42 cellular contexts compared by ENCODE assay signal in the genomic region with DNA sequence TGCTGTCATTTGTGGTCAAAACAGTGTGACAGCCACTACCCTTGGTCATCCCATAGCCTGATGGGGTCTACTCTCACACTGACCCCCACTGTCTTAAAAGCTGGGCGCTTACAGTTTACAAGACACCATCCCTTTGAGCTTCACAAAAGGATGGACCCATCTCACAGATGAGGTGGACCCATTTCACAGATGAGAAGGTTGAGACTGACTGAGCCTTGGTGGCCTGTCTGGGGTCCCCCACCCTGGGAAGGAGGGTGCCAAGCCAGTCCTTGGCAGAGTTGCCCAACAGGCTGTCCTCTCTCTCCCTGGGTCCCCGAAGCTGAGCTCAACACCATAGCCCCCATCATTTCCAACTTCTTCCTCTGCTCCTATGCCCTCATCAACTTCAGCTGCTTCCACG. TPM values are rescaled to one million over a fixed set of nuclear protein-coding genes. Genes with fewer than 3 reads are reported as not detected.
DNase-seq lines count a peak whose midpoint lies in the region; ATAC-seq, FAIRE-seq and TF ChIP-seq lines count a peak whose summit lies in the region.
"Had no signal": no experiment of that assay in that cellular context is flagged by ENCODE, and none has a peak within 500 bp of the region (broad histone marks: within the 10 kb centered on the region; RNA-seq: fewer than 3 reads in every experiment).

No MANE protein-coding gene starts in this region.

- no peaks in the 10 kb centered on the region for H3K9me1 ChIP-seq in K562 (ENCODE audit: control insufficient read depth, insufficient read depth, low read length)

- in situ Hi-C loops in HepG2 (cut with HindIII; ENCODE audit: extremely low pct_ligation_motif_present, low pct_unique_long_range_greater_than_20kb) (no loop called here), K562 (cut with MboI) (no loop called here), gastrocnemius medialis (cut with MboI; ENCODE audit: low sequenced_read_pairs in 4 of 4) (no loop called here)

- H3K4me2 ChIP-seq in HepG2 (ENCODE audit: low read depth, low read length) (no peak overlapping the region), K562 (ENCODE audit: insufficient read depth, low read length) (no peak overlapping the region), osteoblast (ENCODE audit: insufficient read depth, low read length) (no peak overlapping the region)
- H3K4me2 ChIP-seq: A549; BLaER1; BLaER1 treated with 17β-estradiol and CSF1 and Interleukin-3, amounts not matched to agents 10 nM and 100 nM had no signal

- no peak for TF ChIP-seq CTCF in HepG2 (CRISPR knock-in tag; IDR thresholded peaks at IDR 0.05)
- no peak for TF ChIP-seq CTCF in right lobe of liver (IDR thresholded peaks at IDR 0.05)
- TF ChIP-seq CTCF in K562 (IDR thresholded peaks at IDR 0.05 in 2 of 3, conservative IDR thresholded peaks at IDR 0.05 in 1 of 3; ENCODE audit: insufficient read depth in 2 of 3, low read depth in 1 of 3, low read length in 3 of 3): no peak
- TF ChIP-seq CTCF in osteoblast (IDR thresholded peaks at IDR 0.05; ENCODE audit: extremely low read depth, low read depth, low read length): no peak
- TF ChIP-seq CTCF in GM10266 (IDR thresholded peaks at IDR 0.05; ENCODE audit: control insufficient read depth, insufficient read depth, low read depth, missing control alignments): no peak
- no peak for TF ChIP-seq CTCF in gastrocnemius medialis (IDR thresholded peaks at IDR 0.05 in 4 of 5, conservative IDR thresholded peaks at IDR 0.05 in 1 of 5)

- H3K27ac ChIP-seq in HepG2 (ENCODE audit: extremely low read length, insufficient read depth, low read length) (no peak overlapping the region), right lobe of liver (no peak overlapping the region), K562 (ENCODE audit: extremely low read depth, low read depth, low read length) (no peak overlapping the region), osteoblast (ENCODE audit: low read depth, low read length) (no peak overlapping the region), gastrocnemius medialis (no peak overlapping the region)
- H3K27ac ChIP-seq: 22Rv1; A549; BLaER1; BLaER1 treated with 17β-estradiol and CSF1 and Interleukin-3, amounts not matched to agents 10 nM and 100 nM; C4-2B had no signal

- H3K27ac Mint-ChIP-seq in stimulated activated naive B cell treated with anti-CD40 and anti-IgM and Interleukin-4, amounts not matched to agents 10 μg/mL and 1 μg/mL and 100 μg/mL, for 72 hours: peak overlapping the region; percentile 63
- H3K27ac Mint-ChIP-seq: B cell; CD4-positive, alpha-beta T cell; CD4-positive, CD25-positive, alpha-beta regulatory T cell; CD8-positive, alpha-beta T cell had no signal

- intact Hi-C loops in HepG2 (cut with micrococcal nuclease; ENCODE audit: unreplicated experiment) (no loop called here), right lobe of liver (cut with DNase I) (no loop called here), K562 (cut with micrococcal nuclease) (no loop called here), gastrocnemius medialis (cut with DNase I; ENCODE audit: low total_unique reads) (no loop called here)

- H3K4me3 ChIP-seq in HepG2 (replicated peaks in 1 of 3; ENCODE audit: insufficient read depth in 1 of 3, low read depth in 2 of 3, low read length in 3 of 3) (no peak overlapping the region), right lobe of liver (no peak overlapping the region), K562 (no peak overlapping the region), osteoblast (ENCODE audit: insufficient read depth, low read length) (no peak overlapping the region), gastrocnemius medialis (no peak overlapping the region)
- H3K4me3 ChIP-seq: A549; BLaER1; BLaER1 treated with 17β-estradiol and CSF1 and Interleukin-3, amounts not matched to agents 10 nM and 100 nM had no signal

- CTCF ChIA-PET in HepG2 (lab: Yijun Ruan, JAX; ENCODE audit: low intra/inter-chr PET ratio, low total read pairs): no interaction called here
- CTCF ChIA-PET in K562 (lab: Yijun Ruan, JAX; ENCODE audit: low intra/inter-chr PET ratio): no interaction called here

- WGBS in HepG2 (ENCODE audit: low lambda C conversion rate): 41% methylated on average over 3 of the region's 3 CpGs
- WGBS in right lobe of liver (ENCODE audit: insufficient coverage, low coverage, low lambda C conversion rate, missing lambda C conversion rate): 67% methylated on average over 1 of the region's 3 CpGs
- 0% methylated on average over 3 of the region's 3 CpGs for WGBS in K562 (ENCODE audit: insufficient coverage, low coverage, missing lambda C conversion rate)

- no peak overlapping the region for H3K4me3 Mint-ChIP-seq in stimulated activated naive B cell treated with anti-CD40 and anti-IgM and Interleukin-4, amounts not matched to agents 10 μg/mL and 1 μg/mL and 100 μg/mL, for 72 hours
- H3K4me3 Mint-ChIP-seq: B cell; CD14-positive monocyte; CD4-positive, alpha-beta memory T cell; CD4-positive, alpha-beta T cell; CD4-positive, CD25-positive, alpha-beta regulatory T cell; CD8-positive, alpha-beta memory T cell; CD8-positive, alpha-beta T cell had no signal

- BruUV-seq in HepG2 (replicated peaks; lab: Mats Ljungman, UMichigan): no TSS peak
- BruUV-seq in K562 (replicated peaks; lab: Mats Ljungman, UMichigan): no TSS peak

- peaks cover 7 to 12% of the 10 kb centered on the region in 2 donors for H3K4me1 Mint-ChIP-seq in stimulated activated naive B cell treated with anti-CD40 and anti-IgM and Interleukin-4, amounts not matched to agents 10 μg/mL and 1 μg/mL and 100 μg/mL, for 72 hours
- H3K4me1 Mint-ChIP-seq: B cell; CD14-positive monocyte; CD4-positive, alpha-beta memory T cell; CD4-positive, CD25-positive, alpha-beta regulatory T cell; CD8-positive, alpha-beta memory T cell had no signal

- TF ChIP-seq EP300 in HepG2 (IDR thresholded peaks at IDR 0.05; ENCODE audit: low read depth in 2 of 2, low read length in 2 of 2): no peak
- no peak for TF ChIP-seq EP300 in HepG2 (CRISPR knock-in tag; IDR thresholded peaks at IDR 0.05; ENCODE audit: borderline replicate concordance)
- no peak for TF ChIP-seq EP300 in K562 (IDR thresholded peaks at IDR 0.05; ENCODE audit: low read length)

- H2AFZ ChIP-seq in HepG2 (ENCODE audit: low read length) (no peak overlapping the region), K562 (ENCODE audit: low read depth, low read length) (no peak overlapping the region), osteoblast (ENCODE audit: low read length) (no peak overlapping the region)

- H3K4me1 ChIP-seq in HepG2 (ENCODE audit: insufficient read depth, low read length): no peaks in the 10 kb centered on the region; the same call in 1 of the 2 replicates
- H3K4me1 ChIP-seq in right lobe of liver: no peaks in the 10 kb centered on the region
- H3K4me1 ChIP-seq in K562 (replicated peaks in 1 of 2; ENCODE audit: control insufficient read depth in 2 of 2, insufficient read depth in 2 of 2, low read length in 2 of 2): peaks cover 0 to 17% of the 10 kb centered on the region in 2 experiments; a peak in 2 of 5 replicates
- H3K4me1 ChIP-seq in osteoblast (ENCODE audit: insufficient read depth, low read length): no peaks in the 10 kb centered on the region
- no peaks in the 10 kb centered on the region for H3K4me1 ChIP-seq in gastrocnemius medialis
- H3K4me1 ChIP-seq: A549; BE2C; BLaER1; BLaER1 treated with 17β-estradiol and CSF1 and Interleukin-3, amounts not matched to agents 10 nM and 100 nM; Caco-2 had no signal

- H4K20me1 ChIP-seq in HepG2 (ENCODE audit: insufficient read depth, low read length): no peaks in the 10 kb centered on the region
- no peaks in the 10 kb centered on the region; the same call in 1 of the 2 replicates for H4K20me1 ChIP-seq in K562 (replicated peaks; ENCODE audit: control insufficient read depth, insufficient read depth, low read length)
- no peaks in the 10 kb centered on the region for H4K20me1 ChIP-seq in osteoblast (ENCODE audit: insufficient read depth, low read length)
- H4K20me1 ChIP-seq: BLaER1; BLaER1 treated with 17β-estradiol and CSF1 and Interleukin-3, amounts not matched to agents 10 nM and 100 nM had no signal

- H3K27me3 ChIP-seq in HepG2 (ENCODE audit: control insufficient read depth in 1 of 2, insufficient read depth in 2 of 2, low read length in 2 of 2): no peaks in the 10 kb centered on the region; a peak in 1 of 5 replicates
- no peaks in the 10 kb centered on the region for H3K27me3 ChIP-seq in right lobe of liver
- peaks cover 12 to 38% of the 10 kb centered on the region in 2 experiments; a peak in 4 of 5 replicates for H3K27me3 ChIP-seq in K562 (ENCODE audit: control insufficient read depth in 2 of 2, insufficient read depth in 2 of 2, low read length in 2 of 2)
- H3K27me3 ChIP-seq in osteoblast (ENCODE audit: insufficient read depth, low read length): no peaks in the 10 kb centered on the region
- H3K27me3 ChIP-seq in gastrocnemius medialis: no peaks in the 10 kb centered on the region
- H3K27me3 ChIP-seq: BE2C; BLaER1; BLaER1 treated with 17β-estradiol and CSF1 and Interleukin-3, amounts not matched to agents 10 nM and 100 nM had no signal

- no peak for TF ChIP-seq POLR2A in HepG2 (IDR thresholded peaks at IDR 0.05; ENCODE audit: insufficient read depth in 1 of 2, low read depth in 2 of 2, low read length in 2 of 2)
- no peak for TF ChIP-seq POLR2A in right lobe of liver (IDR thresholded peaks at IDR 0.05)
- no peak for TF ChIP-seq POLR2A in K562 (conservative IDR thresholded peaks at IDR 0.05)
- TF ChIP-seq POLR2A in gastrocnemius medialis (IDR thresholded peaks at IDR 0.05): no peak

- no peaks in the 10 kb centered on the region for H3K9me3 Mint-ChIP-seq in stimulated activated naive B cell treated with anti-CD40 and anti-IgM and Interleukin-4, amounts not matched to agents 10 μg/mL and 1 μg/mL and 100 μg/mL, for 72 hours
- H3K9me3 Mint-ChIP-seq: CD14-positive monocyte; CD4-positive, alpha-beta memory T cell; CD4-positive, alpha-beta T cell; CD4-positive, CD25-positive, alpha-beta regulatory T cell; CD8-positive, alpha-beta memory T cell; CD8-positive, alpha-beta T cell had no signal

- POLR2A ChIA-PET in HepG2 (lab: Yijun Ruan, JAX) (interaction anchor here (1.4 kb wide), 1 partner anchor 49 kb away, joined by 6 read pairs; a partner anchor contains a TSS), K562 (lab: Yijun Ruan, JAX) (interaction anchor here (0.7 kb wide), 1 partner anchor 49 kb away, joined by 3 read pairs; no protein-coding TSS in a partner anchor)

- H3K36me3 Mint-ChIP-seq in stimulated activated naive B cell treated with anti-CD40 and anti-IgM and Interleukin-4, amounts not matched to agents 10 μg/mL and 1 μg/mL and 100 μg/mL, for 72 hours: no peaks in the 10 kb centered on the region
- H3K36me3 Mint-ChIP-seq: CD14-positive monocyte; CD4-positive, alpha-beta memory T cell; CD4-positive, CD25-positive, alpha-beta regulatory T cell; CD8-positive, alpha-beta memory T cell; CD8-positive, alpha-beta T cell had no signal

- H3K9me3 ChIP-seq in HepG2 (ENCODE audit: low read length) (no peaks in the 10 kb centered on the region), right lobe of liver (no peaks in the 10 kb centered on the region), K562 (replicated peaks; ENCODE audit: control insufficient read depth, insufficient read depth, low read depth, low read length) (no peaks in the 10 kb centered on the region), osteoblast (ENCODE audit: low read depth, low read length) (no peaks in the 10 kb centered on the region), gastrocnemius medialis (no peaks in the 10 kb centered on the region)
- H3K9me3 ChIP-seq: A549; BE2C; BLaER1; BLaER1 treated with 17β-estradiol and CSF1 and Interleukin-3, amounts not matched to agents 10 nM and 100 nM; Caco-2 had no signal

- TF ChIP-seq RAD21 in HepG2 (CRISPR knock-in tag; IDR thresholded peaks at IDR 0.05) (no peak), K562 (CRISPR knock-in tag; conservative IDR thresholded peaks at IDR 0.05 in 1 of 2, IDR thresholded peaks at IDR 0.05 in 1 of 2) (no peak)

- H3K27me3 Mint-ChIP-seq in stimulated activated naive B cell treated with anti-CD40 and anti-IgM and Interleukin-4, amounts not matched to agents 10 μg/mL and 1 μg/mL and 100 μg/mL, for 72 hours: no peaks in the 10 kb centered on the region
- H3K27me3 Mint-ChIP-seq: B cell; CD4-positive, alpha-beta memory T cell; CD4-positive, alpha-beta T cell; CD4-positive, CD25-positive, alpha-beta regulatory T cell; CD8-positive, alpha-beta memory T cell had no signal

- DNase-seq in HepG2 (ENCODE audit: low spot score) (no peak), right lobe of liver (no peak), K562 (ENCODE audit: extremely low read depth in 1 of 4, low spot score in 3 of 4) (no peak), osteoblast (ENCODE audit: insufficient read length, low spot score, missing footprints) (peak; percentile 45), GM10266 (ENCODE audit: extremely low spot score) (no peak), gastrocnemius medialis (no peak)
- no peak for DNase-seq in stimulated activated naive B cell treated with anti-CD40 and anti-IgM and Interleukin-4, amounts not matched to agents 10 μg/mL and 1 μg/mL and 100 μg/mL, for 72 hours
- DNase-seq: 8988T; ACHN; AML-193; BE2C; C1 segment of cervical spinal cord; Caco-2; Calu3; CD4-positive, alpha-beta memory T cell; CD4-positive, alpha-beta T cell; CD4-positive, CD25-positive, alpha-beta regulatory T cell; CD8-positive, alpha-beta memory T cell; CD8-positive, alpha-beta T cell; COR-L47; DMS 273 treated with DMSO at 0.1 percent for 48 hours; DMS153; DMS53; DMS79; DMS79 treated with DMSO at 0.1 percent for 48 hours; DND-41; EL had no signal

- no peaks in the 10 kb centered on the region for H3K79me2 ChIP-seq in HepG2 (ENCODE audit: insufficient read depth, low read length)
- no peaks in the 10 kb centered on the region for H3K79me2 ChIP-seq in K562 (ENCODE audit: control insufficient read depth, insufficient read depth, low read length)
- no peaks in the 10 kb centered on the region for H3K79me2 ChIP-seq in osteoblast (ENCODE audit: insufficient read depth, low read length)

- H3K9ac ChIP-seq in HepG2 (ENCODE audit: insufficient read depth, low read depth, low read length) (no peak overlapping the region), K562 (ENCODE audit: insufficient read depth in 1 of 2, low read depth in 2 of 2, low read length in 2 of 2) (no peak overlapping the region)
- H3K9ac ChIP-seq: BLaER1; BLaER1 treated with 17β-estradiol and CSF1 and Interleukin-3, amounts not matched to agents 10 nM and 100 nM had no signal

- FAIRE-seq in HepG2 (lab: Jason Lieb, UNC): no peak
- FAIRE-seq in K562 (lab: Jason Lieb, UNC): no peak
- FAIRE-seq: A204.1, A549, D721Med had no signal

- ATAC-seq in HepG2: no peak
- ATAC-seq in right lobe of liver: no peak
- ATAC-seq in K562: no peak
- no peak for ATAC-seq in stimulated activated naive B cell treated with anti-CD40 and anti-IgM and Interleukin-4, amounts not matched to agents 10 μg/mL and 1 μg/mL and 100 μg/mL, for 72 hours (replicated peaks)
- ATAC-seq in gastrocnemius medialis: no peak
- ATAC-seq in GM18867 (IDR thresholded peaks at IDR 0.05; ENCODE audit: unreplicated experiment): no peak
- ATAC-seq: A549; CD8-positive, alpha-beta T cell had no signal

- no peaks in the 10 kb centered on the region for H3K36me3 ChIP-seq in HepG2 (replicated peaks in 1 of 2; ENCODE audit: control insufficient read depth in 1 of 2, insufficient read depth in 2 of 2, low read length in 2 of 2)
- H3K36me3 ChIP-seq in right lobe of liver: no peaks in the 10 kb centered on the region
- no peaks in the 10 kb centered on the region for H3K36me3 ChIP-seq in K562 (ENCODE audit: control insufficient read depth, insufficient read depth, low read length)
- no peaks in the 10 kb centered on the region for H3K36me3 ChIP-seq in osteoblast (ENCODE audit: insufficient read depth, low read length)
- no peaks in the 10 kb centered on the region for H3K36me3 ChIP-seq in gastrocnemius medialis
- H3K36me3 ChIP-seq: BE2C; BLaER1; BLaER1 treated with 17β-estradiol and CSF1 and Interleukin-3, amounts not matched to agents 10 nM and 100 nM had no signal

RNA-seq across cellular contexts. Expression of a gene that starts 17.1 kb away (rescaled TPM):
- total RNA-seq in HepG2 (2016; rRNA removed; fragmentation: Illumina TruSeq; extraction: Trizol): not detected in 2 replicates
- 0.35 TPM in 1 of 2 replicates, not detected in the other for total RNA-seq in HepG2 (2016; cell fraction: cytosol; rRNA removed; fragmentation: Illumina TruSeq; extraction: Trizol; ENCODE audit: low read depth)
- not detected in 2 replicates for total RNA-seq in HepG2 (2016; cell fraction: insoluble cytoplasmic fraction; rRNA removed; fragmentation: Illumina TruSeq; extraction: Trizol)
- total RNA-seq in HepG2 (2016; cell fraction: membrane; rRNA removed; fragmentation: Illumina TruSeq; extraction: Trizol): 0.07 and 0.40 TPM in 2 replicates
- total RNA-seq in HepG2 (2016; cell fraction: nucleus; rRNA removed; fragmentation: Illumina TruSeq; extraction: Trizol): not detected in 2 replicates
- 5.1 and 6.2 TPM in 2 replicates for polyA plus RNA-seq in HepG2 (2011; rRNA removed)
- 1.6 and 1.7 TPM in 2 replicates for polyA plus RNA-seq in HepG2 (2011; cell fraction: cytosol; rRNA removed)
- 21.0 and 30.1 TPM in 2 replicates for polyA plus RNA-seq in HepG2 (2011; cell fraction: nucleus; rRNA removed)
- 1.9 and 3.9 TPM in 2 replicates for polyA plus RNA-seq in HepG2 (2012)
- polyA plus RNA-seq in HepG2 (2016; cell fraction: cytosol; fragmentation: Illumina TruSeq; extraction: Trizol; ENCODE audit: low read depth): not detected in 2 replicates
- polyA plus RNA-seq in HepG2 (2016; cell fraction: insoluble cytoplasmic fraction; fragmentation: Illumina TruSeq; extraction: Trizol; ENCODE audit: low read depth): not detected in 2 replicates
- not detected in 2 replicates for polyA plus RNA-seq in HepG2 (2016; cell fraction: membrane; fragmentation: Illumina TruSeq; extraction: Trizol; ENCODE audit: low read depth)
- polyA plus RNA-seq in HepG2 (2016; cell fraction: nucleus; fragmentation: Illumina TruSeq; extraction: Trizol; ENCODE audit: insufficient read depth, low read depth): not detected in 2 replicates
- polyA minus RNA-seq in HepG2 (2011; rRNA and poly(A)+ RNA removed; ENCODE audit: low replicate concordance): 8.9 and 232 TPM in 2 replicates
- polyA minus RNA-seq in HepG2 (2011; cell fraction: cytosol; rRNA and poly(A)+ RNA removed): 2.2 and 2.3 TPM in 2 replicates
- polyA minus RNA-seq in HepG2 (2011; cell fraction: nucleus; rRNA and poly(A)+ RNA removed): 7.0 and 7.5 TPM in 2 replicates
- total RNA-seq in right lobe of liver: not detected
- not detected in 2 replicates for total RNA-seq in K562 (2011; cell fraction: chromatin; rRNA removed; ENCODE audit: low replicate concordance)
- total RNA-seq in K562 (2011; cell fraction: nucleolus; rRNA removed): not detected in 2 replicates
- total RNA-seq in K562 (2011; cell fraction: nucleoplasm; rRNA removed): not detected in 2 replicates
- total RNA-seq in K562 (2014; rRNA removed): not detected in 2 replicates
- total RNA-seq in K562 (2014; rRNA removed; fragmentation: Illumina TruSeq; extraction: Trizol): not detected in 2 replicates
- total RNA-seq in K562 (2015; rRNA removed; fragmentation: Illumina TruSeq; extraction: Trizol): not detected in 2 replicates
- total RNA-seq in K562 (2021): not detected in 2 replicates
- polyA plus RNA-seq in K562 (2011; rRNA removed): not detected in 2 replicates
- not detected in 2 replicates for polyA plus RNA-seq in K562 (2011; cell fraction: cytosol; rRNA removed)
- 0.04 TPM in 1 of 2 replicates, not detected in the other for polyA plus RNA-seq in K562 (2011; cell fraction: nucleus; rRNA removed)
- polyA plus RNA-seq in K562 (2012): 0.01 TPM in 1 of 2 replicates, not detected in the other
- polyA plus RNA-seq in K562 (2014; fragmentation: Illumina TruSeq; extraction: Trizol): not detected in 2 replicates
- not detected for polyA plus RNA-seq in K562 (2014; fragmentation: Nextera tagmentation; extraction: Ambion mirVana)
- polyA plus RNA-seq in K562 (2014; rRNA removed): not detected in 2 replicates
- polyA minus RNA-seq in K562 (2011; rRNA and poly(A)+ RNA removed): not detected in 2 replicates
- 0.95 and 1.3 TPM in 2 replicates for polyA minus RNA-seq in K562 (2011; cell fraction: cytosol; rRNA and poly(A)+ RNA removed)
- 0.13 TPM in 1 of 2 replicates, not detected in the other for polyA minus RNA-seq in K562 (2011; cell fraction: nucleus; rRNA and poly(A)+ RNA removed)
- total RNA-seq in osteoblast: not detected in 2 replicates
- not detected for total RNA-seq in gastrocnemius medialis
- total RNA-seq: A172; A673; Calu3; CD4-positive, alpha-beta memory T cell; CD4-positive, alpha-beta T cell; CD4-positive, CD25-positive, alpha-beta regulatory T cell; CD8-positive, alpha-beta memory T cell; CD8-positive, alpha-beta T cell; Daoy had no signal
- polyA plus RNA-seq: AG04450; BJ; CD14-positive monocyte; CD4-positive, alpha-beta memory T cell; CD4-positive, CD25-positive, alpha-beta regulatory T cell; CD8-positive, alpha-beta memory T cell had no signal

RNA-seq across cellular contexts. Expression of a gene that starts 49.9 kb away (rescaled TPM):
- total RNA-seq in HepG2 (2016; rRNA removed; fragmentation: Illumina TruSeq; extraction: Trizol) (65.3 and 96.2 TPM in 2 replicates), right lobe of liver (100 to 1,000 TPM; 103 to 185 (median 133) TPM), K562 (2014; rRNA removed) (25.8 and 26.8 TPM in 2 replicates), K562 (2014; rRNA removed; fragmentation: Illumina TruSeq; extraction: Trizol) (49.3 and 65.4 TPM in 2 replicates), K562 (2015; rRNA removed; fragmentation: Illumina TruSeq; extraction: Trizol) (18.1 and 19.2 TPM in 2 replicates), K562 (2021) (54.4 and 60.7 TPM in 2 replicates), osteoblast (190 and 209 TPM in 2 replicates), gastrocnemius medialis (100 to 1,000 TPM; 110 to 281 (median 125) TPM)
- 30.1 and 30.9 TPM in 2 replicates for total RNA-seq in HepG2 (2016; cell fraction: cytosol; rRNA removed; fragmentation: Illumina TruSeq; extraction: Trizol; ENCODE audit: low read depth)
- total RNA-seq in HepG2 (2016; cell fraction: insoluble cytoplasmic fraction; rRNA removed; fragmentation: Illumina TruSeq; extraction: Trizol): 63.9 and 93.3 TPM in 2 replicates
- 64.8 and 86.4 TPM in 2 replicates for total RNA-seq in HepG2 (2016; cell fraction: membrane; rRNA removed; fragmentation: Illumina TruSeq; extraction: Trizol)
- 133 and 155 TPM in 2 replicates for total RNA-seq in HepG2 (2016; cell fraction: nucleus; rRNA removed; fragmentation: Illumina TruSeq; extraction: Trizol)
- polyA plus RNA-seq in HepG2 (2011; rRNA removed) (311 and 323 TPM in 2 replicates), K562 (2011; rRNA removed) (50.0 and 90.9 TPM in 2 replicates), K562 (2014; fragmentation: Illumina TruSeq; extraction: Trizol) (57.8 and 60.7 TPM in 2 replicates), K562 (2014; fragmentation: Nextera tagmentation; extraction: Ambion mirVana) (10 to 100 TPM; 14.2 to 17.8 TPM), K562 (2014; rRNA removed) (32.0 and 37.4 TPM in 2 replicates)
- polyA plus RNA-seq in HepG2 (2011; cell fraction: cytosol; rRNA removed): 179 and 230 TPM in 2 replicates
- polyA plus RNA-seq in HepG2 (2011; cell fraction: nucleus; rRNA removed): 192 and 208 TPM in 2 replicates
- polyA plus RNA-seq in HepG2 (2012): 165 and 190 TPM in 2 replicates
- 33.0 and 44.6 TPM in 2 replicates for polyA plus RNA-seq in HepG2 (2016; cell fraction: cytosol; fragmentation: Illumina TruSeq; extraction: Trizol; ENCODE audit: low read depth)
- polyA plus RNA-seq in HepG2 (2016; cell fraction: insoluble cytoplasmic fraction; fragmentation: Illumina TruSeq; extraction: Trizol; ENCODE audit: low read depth): 80.1 and 93.2 TPM in 2 replicates
- 58.1 and 78.2 TPM in 2 replicates for polyA plus RNA-seq in HepG2 (2016; cell fraction: membrane; fragmentation: Illumina TruSeq; extraction: Trizol; ENCODE audit: low read depth)
- polyA plus RNA-seq in HepG2 (2016; cell fraction: nucleus; fragmentation: Illumina TruSeq; extraction: Trizol; ENCODE audit: insufficient read depth, low read depth): 216 and 231 TPM in 2 replicates
- polyA minus RNA-seq in HepG2 (2011; rRNA and poly(A)+ RNA removed; ENCODE audit: low replicate concordance): 206 and 472 TPM in 2 replicates
- 126 and 139 TPM in 2 replicates for polyA minus RNA-seq in HepG2 (2011; cell fraction: cytosol; rRNA and poly(A)+ RNA removed)
- 287 and 365 TPM in 2 replicates for polyA minus RNA-seq in HepG2 (2011; cell fraction: nucleus; rRNA and poly(A)+ RNA removed)
- total RNA-seq in K562 (2011; cell fraction: chromatin; rRNA removed; ENCODE audit: low replicate concordance): 163 and 256 TPM in 2 replicates
- 127 and 147 TPM in 2 replicates for total RNA-seq in K562 (2011; cell fraction: nucleolus; rRNA removed)
- 170 and 203 TPM in 2 replicates for total RNA-seq in K562 (2011; cell fraction: nucleoplasm; rRNA removed)
- 36.4 and 59.0 TPM in 2 replicates for polyA plus RNA-seq in K562 (2011; cell fraction: cytosol; rRNA removed)
- polyA plus RNA-seq in K562 (2011; cell fraction: nucleus; rRNA removed): 92.5 and 115 TPM in 2 replicates
- 28.0 and 112 TPM in 2 replicates for polyA plus RNA-seq in K562 (2012)
- polyA minus RNA-seq in K562 (2011; rRNA and poly(A)+ RNA removed): 49.2 and 70.6 TPM in 2 replicates
- 36.1 and 42.5 TPM in 2 replicates for polyA minus RNA-seq in K562 (2011; cell fraction: cytosol; rRNA and poly(A)+ RNA removed)
- polyA minus RNA-seq in K562 (2011; cell fraction: nucleus; rRNA and poly(A)+ RNA removed): 36.1 and 75.2 TPM in 2 replicates
